18 cellular contexts compared by ENCODE assay signal in genomic region chr3:98745718-98746117, GRCh38. TPM values are rescaled to one million over a fixed set of nuclear protein-coding genes. Genes with fewer than 3 reads are reported as not detected.
DNase-seq lines count a peak whose midpoint lies in the region; ATAC-seq and TF ChIP-seq lines count a peak whose summit lies in the region.
"Had no signal": no experiment of that assay in that cellular context is flagged by ENCODE, and none has a peak within 500 bp of the region (broad histone marks: within the 10 kb centered on the region; RNA-seq: fewer than 3 reads in every experiment).

No MANE protein-coding gene starts in this region.

- POLR2A ChIA-PET in Caco-2 (lab: Charles Lee) = no interaction called here

- intact Hi-C loops in Caco-2 (cut with micrococcal nuclease; ENCODE audit: unreplicated experiment) = loop anchor here (2.0 kb wide), 1 partner anchor 41 kb away; no protein-coding TSS in a partner anchor

- no peak for DNase-seq in Caco-2
- no peak for DNase-seq in NCI-H2107 (lab: John Stamatoyannopoulos, UW)
- DNase-seq: ACHN; BE2C; CD4-positive, alpha-beta memory T cell; DMS79 treated with DMSO at 0.1 percent for 48 hours; GDM1; NCI-H1092; NCI-H1694; NCI-H446; NCI-H748 treated with DMSO at 0.1 percent for 48 hours had no signal

- peaks cover 86% of the 10 kb centered on the region for H3K79me2 ChIP-seq in KMS-11 (ENCODE audit: insufficient read depth, low read depth)

- H3K4me2 ChIP-seq in KMS-11 = peak overlapping the region; percentile 59

- ATAC-seq in GM18498 (IDR thresholded peaks at IDR 0.05; ENCODE audit: unreplicated experiment) (peak; percentile 8), GM21390 (IDR thresholded peaks at IDR 0.05; ENCODE audit: unreplicated experiment) (peak; percentile 14), HG03378 (IDR thresholded peaks at IDR 0.05; ENCODE audit: unreplicated experiment) (no peak), GM21825 (IDR thresholded peaks at IDR 0.05; ENCODE audit: unreplicated experiment) (no peak)

- TF ChIP-seq CTCF in Caco-2 (IDR thresholded peaks at IDR 0.05; ENCODE audit: insufficient read depth in 1 of 2, low read depth in 1 of 2, low read length in 1 of 2, severe bottlenecking in 1 of 2, unreplicated experiment in 1 of 2) = no peak
- no peak for TF ChIP-seq CTCF in KMS-11 (conservative IDR thresholded peaks at IDR 0.05; ENCODE audit: low read depth, low read length)

- no peaks in the 10 kb centered on the region for H3K9me3 ChIP-seq in Caco-2
- H3K9me3 ChIP-seq: BE2C had no signal

- H3K27ac ChIP-seq in KMS-11 = peak overlapping the region; percentile 49; the same call in 1 of the 2 replicates
- H3K27ac ChIP-seq: SK-N-MC had no signal

- H3K36me3 ChIP-seq in Caco-2 (ENCODE audit: control insufficient read depth, insufficient read depth, low read length) = peaks cover 2% of the 10 kb centered on the region; the same call in 1 of the 2 replicates
- H3K36me3 ChIP-seq in KMS-11 (ENCODE audit: insufficient read depth) = no peaks in the 10 kb centered on the region

- H3K27me3 ChIP-seq in Caco-2 (replicated peaks; ENCODE audit: control insufficient read depth, insufficient read depth, low read length) (no peaks in the 10 kb centered on the region), KMS-11 (ENCODE audit: insufficient read depth, low read depth) (no peaks in the 10 kb centered on the region)
- H3K27me3 ChIP-seq: BE2C had no signal

- H3K4me1 ChIP-seq in Caco-2 (peaks cover 89% of the 10 kb centered on the region), KMS-11 (ENCODE audit: low read depth, poor library complexity, severe bottlenecking) (peaks cover 95% of the 10 kb centered on the region)

- peaks cover 73% of the 10 kb centered on the region for H3K4me1 Mint-ChIP-seq in Caco-2 (ENCODE audit: low read depth, unreplicated experiment)
- H3K4me1 Mint-ChIP-seq: CD4-positive, alpha-beta memory T cell had no signal

- no peaks in the 10 kb centered on the region for H3K27me3 Mint-ChIP-seq in Caco-2 (ENCODE audit: insufficient read depth, unreplicated experiment)

- no peak overlapping the region for H2AFZ ChIP-seq in KMS-11 (ENCODE audit: low read depth)

- H3K9ac ChIP-seq in KMS-11 = no peak overlapping the region

- H3K27ac Mint-ChIP-seq in Caco-2 (ENCODE audit: unreplicated experiment) = peak overlapping the region; percentile 77
- H3K27ac Mint-ChIP-seq: CD4-positive, alpha-beta memory T cell had no signal

- no TSS peak for BruUV-seq in Caco-2 (replicated peaks; lab: Mats Ljungman, UMichigan)

- H4K20me1 ChIP-seq in KMS-11 (ENCODE audit: insufficient read depth) = peaks cover 4% of the 10 kb centered on the region; the same call in 1 of the 2 replicates

- peaks cover 35% of the 10 kb centered on the region for H3K36me3 Mint-ChIP-seq in Caco-2 (ENCODE audit: insufficient read depth, unreplicated experiment)
- H3K36me3 Mint-ChIP-seq: CD4-positive, alpha-beta memory T cell had no signal

- CTCF ChIA-PET in Caco-2 (lab: Charles Lee) = no interaction called here

- peak overlapping the region; percentile 30 for H3K4me3 Mint-ChIP-seq in Caco-2 (ENCODE audit: unreplicated experiment)
- H3K4me3 Mint-ChIP-seq: CD4-positive, alpha-beta memory T cell had no signal

- H3K9me3 Mint-ChIP-seq in Caco-2 (ENCODE audit: unreplicated experiment) = no peaks in the 10 kb centered on the region
- H3K9me3 Mint-ChIP-seq: CD4-positive, alpha-beta memory T cell had no signal

- H3K4me3 ChIP-seq in Caco-2 (ENCODE audit: low read depth, low read length) (no peak overlapping the region), KMS-11 (IDR thresholded peaks at IDR 0.05; ENCODE audit: insufficient read depth, low read depth, low read length) (no peak overlapping the region)
- H3K4me3 ChIP-seq: SK-N-MC had no signal

RNA-seq across cellular contexts. Expression of gene ST3GAL6, which starts 17.4 kb away (rescaled TPM):
- total RNA-seq in Caco-2 (2022) = 59.7 and 67.2 TPM in 2 replicates
- total RNA-seq: T-helper 1 cell treated with Interleukin-12 subunit alpha and Interleukin-12 subunit beta and Interleukin-4 antibody, amounts not matched to agents 30 ng/mL and 1 ng/mL, for 36 hours had no signal

Comparison
In these comparisons a context has a peak if more than half of its experiments do, and no peak if none do; other contexts are left out.
1. ATAC-seq: peak in GM18498 (single experiment) and GM21390 (single experiment); none in HG03378 (single experiment) and GM21825 (single experiment).